15 cellular contexts compared by ENCODE assay signal in genomic region chr1:85459274-85459673, GRCh38. TPM values are rescaled to one million over a fixed set of nuclear protein-coding genes. Genes with fewer than 3 reads are reported as not detected.
A peak's percentile ranks its signal among the peaks of the same experiment; 100 is the strongest.
DNase-seq lines count a peak whose midpoint lies in the region; ATAC-seq and TF ChIP-seq lines count a peak whose summit lies in the region.
"Had no signal": no experiment of that assay in that cellular context is flagged by ENCODE, and none has a peak within 500 bp of the region (broad histone marks: within the 10 kb centered on the region; RNA-seq: fewer than 3 reads in every experiment).

No MANE protein-coding gene starts in this region.

- intact Hi-C loops in left ventricle myocardium superior (cut with micrococcal nuclease) (no loop called here), Right ventricle myocardium inferior (cut with DNase I) (no loop called here), esophagus muscularis mucosa (cut with DNase I) (no loop called here), transverse colon (cut with DNase I; ENCODE audit: low total_unique reads) (no loop called here)

- no peak for TF ChIP-seq EP300 in esophagus muscularis mucosa (IDR thresholded peaks at IDR 0.05)
- no peak for TF ChIP-seq EP300 in transverse colon (IDR thresholded peaks at IDR 0.05; ENCODE audit: low read depth)

- no peak overlapping the region for H3K4me2 ChIP-seq in Karpas-422 (ENCODE audit: low read depth, low read length, poor library complexity, severe bottlenecking)
- H3K4me2 ChIP-seq: GM23338, PC-9 had no signal

- 45% methylated on average over 2 of the region's 2 CpGs for WGBS in esophagus muscularis mucosa
- 22 to 24% methylated on average over 2 of the region's 2 CpGs for WGBS in transverse colon (ENCODE audit: low coverage in 1 of 2), 2 donors

- no peaks in the 10 kb centered on the region for H4K20me1 ChIP-seq in Karpas-422 (ENCODE audit: insufficient read depth, low read depth, low read length)

- in situ Hi-C loops in transverse colon (cut with MboI; ENCODE audit: low pct_ligation_motif_present in 1 of 4, low pct_unique_long_range_greater_than_20kb in 1 of 4, low sequenced_read_pairs in 3 of 4) = no loop called here

- H2AFZ ChIP-seq in Karpas-422 (ENCODE audit: low read length) = no peak overlapping the region
- H2AFZ ChIP-seq: GM23338, PC-9 had no signal

- H3K4me3 ChIP-seq in esophagus muscularis mucosa (no peak overlapping the region), transverse colon (no peak overlapping the region), Karpas-422 (ENCODE audit: low read length) (no peak overlapping the region), WERI-Rb-1 (ENCODE audit: low read depth, low read length) (no peak overlapping the region)
- H3K4me3 ChIP-seq: GM23338, PC-9 had no signal

- TF ChIP-seq POLR2A in esophagus muscularis mucosa (IDR thresholded peaks at IDR 0.05; ENCODE audit: low read depth) (no peak), transverse colon (IDR thresholded peaks at IDR 0.05) (no peak)

- H3K27ac ChIP-seq in esophagus muscularis mucosa (replicated peaks in 1 of 4) (no peak overlapping the region), transverse colon (peak overlapping the region; percentile 55 to 77 (median 74)), Karpas-422 (ENCODE audit: low read length) (no peak overlapping the region), WERI-Rb-1 (no peak overlapping the region)
- H3K27ac ChIP-seq: C4-2B, PC-9 had no signal

- H3K27me3 ChIP-seq in esophagus muscularis mucosa (no peaks in the 10 kb centered on the region), transverse colon (no peaks in the 10 kb centered on the region), Karpas-422 (ENCODE audit: low read length) (no peaks in the 10 kb centered on the region), WERI-Rb-1 (ENCODE audit: insufficient read depth, low read depth, severe bottlenecking) (no peaks in the 10 kb centered on the region)

- TF ChIP-seq CTCF in esophagus muscularis mucosa (IDR thresholded peaks at IDR 0.05) (no peak), transverse colon (IDR thresholded peaks at IDR 0.05) (no peak), WERI-Rb-1 (IDR thresholded peaks at IDR 0.05; ENCODE audit: low read depth, low read length) (no peak)

- H3K36me3 ChIP-seq in esophagus muscularis mucosa (no peaks in the 10 kb centered on the region), transverse colon (no peaks in the 10 kb centered on the region), Karpas-422 (ENCODE audit: insufficient read depth, low read length) (no peaks in the 10 kb centered on the region), WERI-Rb-1 (no peaks in the 10 kb centered on the region)

- H3K9ac ChIP-seq in Karpas-422 (ENCODE audit: low read length) = no peak overlapping the region

- no peaks in the 10 kb centered on the region for H3K9me3 ChIP-seq in esophagus muscularis mucosa
- no peaks in the 10 kb centered on the region for H3K9me3 ChIP-seq in transverse colon
- H3K9me3 ChIP-seq in Karpas-422 (ENCODE audit: low read length) = no peaks in the 10 kb centered on the region
- no peaks in the 10 kb centered on the region for H3K9me3 ChIP-seq in WERI-Rb-1 (ENCODE audit: severe bottlenecking)

- H3K9me2 ChIP-seq in Karpas-422 (replicated peaks; ENCODE audit: insufficient read depth, low read length) = no peaks in the 10 kb centered on the region

- no peak for DNase-seq in left ventricle myocardium superior
- DNase-seq in Right ventricle myocardium inferior (ENCODE audit: missing footprints) = no peak
- DNase-seq in esophagus muscularis mucosa (ENCODE audit: extremely low spot score) = peak; percentile 21
- DNase-seq in medulla oblongata (ENCODE audit: extremely low spot score) = peak; percentile 25
- DNase-seq in transverse colon = no peak
- DNase-seq in Karpas-422 = no peak
- DNase-seq in WERI-Rb-1 = no peak
- DNase-seq: NCI-H1048, NCI-H1694, NCI-H748 treated with DMSO at 0.1 percent for 48 hours, PC-9, Right ventricle myocardium superior had no signal

- peak; percentile 49 for ATAC-seq in left ventricle myocardium superior
- ATAC-seq in Right ventricle myocardium inferior = no peak
- ATAC-seq in GM21737 (IDR thresholded peaks at IDR 0.05; ENCODE audit: unreplicated experiment) = no peak
- ATAC-seq: GM23338 had no signal

- no peaks in the 10 kb centered on the region for H3K79me2 ChIP-seq in Karpas-422 (ENCODE audit: low read length)

- H3K4me1 ChIP-seq in esophagus muscularis mucosa (peaks cover 0 to 21% (median 16%) of the 10 kb centered on the region in 4 donors), transverse colon (peaks cover 27 to 55% (median 41%) of the 10 kb centered on the region in 4 donors), Karpas-422 (ENCODE audit: low read length) (no peaks in the 10 kb centered on the region)

RNA-seq across cellular contexts. Expression of gene DDAH1, which starts 5.7 kb away (rescaled TPM):
- total RNA-seq in left ventricle myocardium superior = 4.1 TPM
- 8.3 TPM for total RNA-seq in Right ventricle myocardium inferior
- total RNA-seq in esophagus muscularis mucosa = 10 to 100 TPM; 27.0 to 75.3 (median 38.0) TPM
- total RNA-seq in transverse colon = 10 to 100 TPM; 22.4 to 69.4 (median 48.3) TPM
- total RNA-seq in Karpas-422 (2014; rRNA removed; shearing (Covaris generic); ENCODE audit: low replicate concordance) = 0.15 TPM in 1 of 2 replicates, not detected in the other

Comparison
In these comparisons a context has a peak if more than half of its experiments do, and no peak if none do; other contexts are left out.
1. DNase-seq: peak in esophagus muscularis mucosa (single experiment) and medulla oblongata (single experiment); none in left ventricle myocardium superior (single experiment), Right ventricle myocardium inferior (single experiment), transverse colon (single experiment), Karpas-422 (single experiment) and WERI-Rb-1 (single experiment).
2. H3K27ac ChIP-seq: peak in transverse colon (4 of 4); none in esophagus muscularis mucosa (0 of 4), Karpas-422 (single experiment) and WERI-Rb-1 (single experiment).